ENCODE assay signal across 24 cellular contexts in genomic region chr14:104143071-104143470, GRCh38. TPM values are rescaled to one million over a fixed set of nuclear protein-coding genes. Genes with fewer than 3 reads are reported as not detected.
DNase-seq lines count a peak whose midpoint lies in the region; ATAC-seq lines count a peak whose summit lies in the region.
"Had no signal": no experiment of that assay in that cellular context is flagged by ENCODE, and none has a peak within 500 bp of the region (broad histone marks: within the 10 kb centered on the region; RNA-seq: fewer than 3 reads in every experiment).

No MANE protein-coding gene starts in this region.

- H3K9me3 Mint-ChIP-seq in activated CD8-positive, alpha-beta memory T cell treated with anti-CD3 and anti-CD28 coated beads, Interleukin-2, amount 10 ng/mL, durations not matched to agents 7 days and 5 days (ENCODE audit: low read depth), result no peaks in the 10 kb centered on the region
- H3K9me3 Mint-ChIP-seq: neural progenitor cell; T-helper 1 cell treated with Interleukin-12 subunit alpha and Interleukin-12 subunit beta and Interleukin-4 antibody, amounts not matched to agents 30 μg/mL and 1 μg/mL, for 36 hours; type B pancreatic cell had no signal

- no peak overlapping the region for H3K4me3 Mint-ChIP-seq in activated CD8-positive, alpha-beta memory T cell treated with anti-CD3 and anti-CD28 coated beads, Interleukin-2, amount 10 ng/mL, durations not matched to agents 7 days and 5 days
- H3K4me3 Mint-ChIP-seq: neural progenitor cell; T-helper 1 cell treated with Interleukin-12 subunit alpha and Interleukin-12 subunit beta and Interleukin-4 antibody, amounts not matched to agents 30 μg/mL and 1 μg/mL, for 36 hours; type B pancreatic cell had no signal

- peaks cover 8% of the 10 kb centered on the region for H3K27me3 Mint-ChIP-seq in activated CD8-positive, alpha-beta memory T cell treated with anti-CD3 and anti-CD28 coated beads, Interleukin-2, amount 10 ng/mL, durations not matched to agents 7 days and 5 days

- CTCF ChIA-PET in activated CD8-positive, alpha-beta memory T cell treated with anti-CD3 and anti-CD28 coated beads, Interleukin-2, amount 10 ng/mL, durations not matched to agents 7 days and 5 days (lab: Charles Lee), result no interaction called here

- no peak for ATAC-seq in Right ventricle myocardium superior (ENCODE audit: poor library complexity)
- no peak for ATAC-seq in left ventricle myocardium superior
- ATAC-seq in sciatic nerve, result no peak
- no peak for ATAC-seq in activated CD8-positive, alpha-beta memory T cell treated with anti-CD3 and anti-CD28 coated beads, Interleukin-2, amount 10 ng/mL, durations not matched to agents 7 days and 5 days
- no peak for ATAC-seq in GM21528 (IDR thresholded peaks at IDR 0.05; ENCODE audit: low FRiP score, unreplicated experiment)
- ATAC-seq: psoas muscle had no signal

- H3K4me1 Mint-ChIP-seq in activated CD8-positive, alpha-beta memory T cell treated with anti-CD3 and anti-CD28 coated beads, Interleukin-2, amount 10 ng/mL, durations not matched to agents 7 days and 5 days, result no peaks in the 10 kb centered on the region

- no peak overlapping the region for H3K27ac Mint-ChIP-seq in activated CD8-positive, alpha-beta memory T cell treated with anti-CD3 and anti-CD28 coated beads, Interleukin-2, amount 10 ng/mL, durations not matched to agents 7 days and 5 days
- H3K27ac Mint-ChIP-seq: neural progenitor cell; T-helper 1 cell treated with Interleukin-12 subunit alpha and Interleukin-12 subunit beta and Interleukin-4 antibody, amounts not matched to agents 30 μg/mL and 1 μg/mL, for 36 hours; type B pancreatic cell had no signal

- intact Hi-C loops in Right ventricle myocardium superior (cut with DNase I) (loop anchor here (10.0 kb wide), 1 partner anchor 232 kb away; no protein-coding TSS in a partner anchor), left ventricle myocardium superior (cut with micrococcal nuclease) (no loop called here), sciatic nerve (cut with DNase I) (no loop called here)

- DNase-seq in Right ventricle myocardium superior (peak; percentile 37), left ventricle myocardium superior (no peak), NCI-H446 treated with DMSO at 0.1 percent for 48 hours (lab: John Stamatoyannopoulos, UW) (peak; percentile 36), iPS-NIHi11 (ENCODE audit: low spot score) (peak; percentile 1), sciatic nerve (ENCODE audit: low spot score) (peak; percentile 49)
- no peak for DNase-seq in activated CD8-positive, alpha-beta memory T cell treated with anti-CD3 and anti-CD28 coated beads, Interleukin-2, amount 10 ng/mL, durations not matched to agents 7 days and 5 days
- DNase-seq: activated gamma-delta T cell treated with Interleukin-2 at 50 U/mL for 16 hours; activated T-cell treated with anti-CD3 and anti-CD28 coated beads, Interleukin-2, amount 50 U/mL, for 1 hour; amniotic stem cell; brain microvascular endothelial cell; IMR-90; NCI-H1092; NCI-H187 treated with DMSO at 0.1 percent for 48 hours; NCI-H526 treated with DMSO at 0.1 percent for 48 hours; small intestine; substantia nigra had no signal

- no peaks in the 10 kb centered on the region for H3K36me3 Mint-ChIP-seq in activated CD8-positive, alpha-beta memory T cell treated with anti-CD3 and anti-CD28 coated beads, Interleukin-2, amount 10 ng/mL, durations not matched to agents 7 days and 5 days
- H3K36me3 Mint-ChIP-seq: neural progenitor cell, type B pancreatic cell had no signal

RNA-seq across cellular contexts. Expression of gene KIF26A, which starts 4.7 kb away (rescaled TPM):
- 6.3 TPM for total RNA-seq in Right ventricle myocardium superior
- total RNA-seq in left ventricle myocardium superior, result 6.0 TPM
- total RNA-seq in sciatic nerve, result 10.4 TPM
- 1 to 10 TPM in 1 of 2 experiments, under 1 TPM in 1; 0.21 to 1.1 TPM for total RNA-seq in activated CD8-positive, alpha-beta memory T cell treated with anti-CD3 and anti-CD28 coated beads, Interleukin-2, amount 10 ng/mL, durations not matched to agents 7 days and 5 days
- total RNA-seq: IMR-90 had no signal

RNA-seq across cellular contexts. Expression of gene ASPG, which starts 57.6 kb away (rescaled TPM):
- total RNA-seq in Right ventricle myocardium superior (44.1 TPM), left ventricle myocardium superior (28.2 TPM), sciatic nerve (4.6 TPM)
- not detected for total RNA-seq in activated CD8-positive, alpha-beta memory T cell treated with anti-CD3 and anti-CD28 coated beads, Interleukin-2, amount 10 ng/mL, durations not matched to agents 7 days and 5 days
- total RNA-seq: glomerular endothelial cell, H4, IMR-90, SJSA1 had no signal

Comparison
In these comparisons a context has a peak if more than half of its experiments do, and no peak if none do; other contexts are left out.
1. DNase-seq: peak in Right ventricle myocardium superior (single experiment), NCI-H446 treated with DMSO at 0.1 percent for 48 hours (single experiment), iPS-NIHi11 (single experiment) and sciatic nerve (single experiment); none in left ventricle myocardium superior (single experiment) and activated CD8-positive, alpha-beta memory T cell treated with anti-CD3 and anti-CD28 coated beads, Interleukin-2, amount 10 ng/mL, durations not matched to agents 7 days and 5 days (single experiment).